Comparison of ENCODE assay signal across 20 cellular contexts in genomic region chr4:67130411-67130810, GRCh38.
"Had no signal": no experiment of that assay in that cellular context is flagged by ENCODE, and none has a peak within 500 bp of the region (broad histone marks: within the 10 kb centered on the region; RNA-seq: fewer than 3 reads in every experiment).

No MANE protein-coding gene starts in this region.

- H3K4me3 ChIP-seq: lung, neural progenitor cell, prostate gland, right atrium auricular region, stomach, thyroid gland had no signal

- H3K9me3 Mint-ChIP-seq: nephron, neural progenitor cell, type B pancreatic cell had no signal

- H3K36me3 ChIP-seq: neural progenitor cell, prostate gland, right atrium auricular region, stomach, thyroid gland had no signal

- H3K4me3 Mint-ChIP-seq: effector memory CD8-positive, alpha-beta T cell; immature natural killer cell; memory B cell; naive thymus-derived CD4-positive, alpha-beta T cell; nephron; neural progenitor cell; stimulated activated effector memory CD8-positive, alpha-beta T cell treated with anti-CD3 and anti-CD28 coated beads, Interleukin-12 subunit alpha, Interleukin-12 subunit beta, amount 100 ng/mL, for 72 hours; type B pancreatic cell had no signal

- H2AFZ ChIP-seq: neural progenitor cell had no signal

- H3K27ac Mint-ChIP-seq: effector memory CD8-positive, alpha-beta T cell; immature natural killer cell; memory B cell; naive thymus-derived CD4-positive, alpha-beta T cell; nephron; neural progenitor cell; stimulated activated effector memory CD8-positive, alpha-beta T cell treated with anti-CD3 and anti-CD28 coated beads, Interleukin-12 subunit alpha, Interleukin-12 subunit beta, amount 100 ng/mL, for 72 hours; type B pancreatic cell had no signal

- DNase-seq: cortex of kidney; effector memory CD8-positive, alpha-beta T cell; hypothalamus; immature natural killer cell; islet precursor cell; kidney glomerular epithelial cell; naive thymus-derived CD4-positive, alpha-beta T cell; stimulated activated CD4-positive, alpha-beta T cell treated with anti-CD3 and anti-CD28 coated beads, Interleukin-2, amount 100 ng/mL, for 24 hours; stimulated activated CD4-positive, alpha-beta T cell treated with anti-CD3 and anti-CD28 coated beads, Interleukin-4, amount 100 ng/mL, for 24 hours; stimulated activated naive CD4-positive, alpha-beta T cell treated with Interleukin-2 at 50 U/mL for 16 hours; stomach; thyroid gland had no signal

- ATAC-seq: effector memory CD8-positive, alpha-beta T cell; naive thymus-derived CD4-positive, alpha-beta T cell had no signal

- H3K9ac ChIP-seq: neural progenitor cell had no signal

- H3K4me1 ChIP-seq: neural progenitor cell, prostate gland, right atrium auricular region, stomach, thyroid gland had no signal

- H3K27me3 ChIP-seq: neural progenitor cell, right atrium auricular region, stomach, thyroid gland had no signal

- H3K9me3 ChIP-seq: prostate gland, right atrium auricular region, stomach, thyroid gland had no signal

- H3K4me1 Mint-ChIP-seq: immature natural killer cell; memory B cell; naive thymus-derived CD4-positive, alpha-beta T cell; stimulated activated effector memory CD8-positive, alpha-beta T cell treated with anti-CD3 and anti-CD28 coated beads, Interleukin-12 subunit alpha, Interleukin-12 subunit beta, amount 100 ng/mL, for 72 hours had no signal

- H3K36me3 Mint-ChIP-seq: immature natural killer cell; memory B cell; naive thymus-derived CD4-positive, alpha-beta T cell; neural progenitor cell; stimulated activated effector memory CD8-positive, alpha-beta T cell treated with anti-CD3 and anti-CD28 coated beads, Interleukin-12 subunit alpha, Interleukin-12 subunit beta, amount 100 ng/mL, for 72 hours; type B pancreatic cell had no signal

- H3K27ac ChIP-seq: neural progenitor cell, prostate gland, stomach, thyroid gland had no signal

- H3K27me3 Mint-ChIP-seq: effector memory CD8-positive, alpha-beta T cell; memory B cell; naive thymus-derived CD4-positive, alpha-beta T cell; type B pancreatic cell had no signal

- H3K4me2 ChIP-seq: neural progenitor cell had no signal
